Comparison of ENCODE assay signal across 16 cellular contexts in genomic region chr2:20744366-20745335, GRCh38.
A peak's percentile ranks its signal among the peaks of the same experiment; 100 is the strongest.
DNase-seq lines count a peak whose midpoint lies in the region; ATAC-seq and TF ChIP-seq lines count a peak whose summit lies in the region.
"Had no signal": no experiment of that assay in that cellular context is flagged by ENCODE, and none has a peak within 500 bp of the region (broad histone marks: within the 10 kb centered on the region; RNA-seq: fewer than 3 reads in every experiment).

No MANE protein-coding gene starts in this region.

- H3K27me3 ChIP-seq in thyroid gland, result no peaks in the 10 kb centered on the region
- H3K27me3 ChIP-seq: dorsolateral prefrontal cortex had no signal

- H3K27ac Mint-ChIP-seq in activated T-cell treated with anti-CD3 and anti-CD28 coated beads, Interleukin-2, amount 50 U/mL, for 72 hours, result peak overlapping the region; percentile 47
- no peak overlapping the region for H3K27ac Mint-ChIP-seq in activated T-cell treated with anti-CD3 and anti-CD28 coated beads, Interleukin-2, amount 50 U/mL, for 24 hours
- H3K27ac Mint-ChIP-seq: activated naive CD8-positive, alpha-beta T cell treated with anti-CD3 and anti-CD28 coated beads, Interleukin-2, amount 10 ng/mL, durations not matched to agents 7 days and 5 days had no signal

- TF ChIP-seq CTCF in thyroid gland (IDR thresholded peaks at IDR 0.05) (no peak), coronary artery (IDR thresholded peaks at IDR 0.05) (no peak)

- H3K27ac ChIP-seq in thyroid gland (no peak overlapping the region), coronary artery (no peak overlapping the region)
- H3K27ac ChIP-seq: 22Rv1, dorsolateral prefrontal cortex had no signal

- H3K36me3 Mint-ChIP-seq in activated T-cell treated with anti-CD3 and anti-CD28 coated beads, Interleukin-2, amount 50 U/mL, for 72 hours (ENCODE audit: insufficient read depth in 2 of 2), result peaks cover 3 to 10% of the 10 kb centered on the region in 2 donors
- H3K36me3 Mint-ChIP-seq in activated T-cell treated with anti-CD3 and anti-CD28 coated beads, Interleukin-2, amount 50 U/mL, for 24 hours (ENCODE audit: low read depth), result peaks cover 68% of the 10 kb centered on the region

- no peaks in the 10 kb centered on the region for H3K9me3 ChIP-seq in thyroid gland

- no peak for TF ChIP-seq POLR2A in thyroid gland (IDR thresholded peaks at IDR 0.05)

- no peak for ATAC-seq in activated T-cell treated with anti-CD3 and anti-CD28 coated beads, Interleukin-2, amount 50 U/mL, for 72 hours (replicated peaks in 1 of 2)
- ATAC-seq in HG02623 (IDR thresholded peaks at IDR 0.05; ENCODE audit: unreplicated experiment) (peak; percentile 86), HG03378 (IDR thresholded peaks at IDR 0.05; ENCODE audit: unreplicated experiment) (peak; percentile 95)
- ATAC-seq: SK-N-SH treated with all-trans-retinoic acid at 6 μM for 48 hours had no signal

- H3K36me3 ChIP-seq in thyroid gland, result no peaks in the 10 kb centered on the region

- intact Hi-C loops in thyroid gland (cut with DNase I), result no loop called here

- H3K9me3 Mint-ChIP-seq in activated T-cell treated with anti-CD3 and anti-CD28 coated beads, Interleukin-2, amount 50 U/mL, for 72 hours, result peaks cover 0 to 2% of the 10 kb centered on the region in 2 donors
- no peaks in the 10 kb centered on the region for H3K9me3 Mint-ChIP-seq in activated T-cell treated with anti-CD3 and anti-CD28 coated beads, Interleukin-2, amount 50 U/mL, for 24 hours
- H3K9me3 Mint-ChIP-seq: activated naive CD8-positive, alpha-beta T cell treated with anti-CD3 and anti-CD28 coated beads, Interleukin-2, amount 10 ng/mL, durations not matched to agents 7 days and 5 days had no signal

- no peak overlapping the region for H3K4me3 Mint-ChIP-seq in activated T-cell treated with anti-CD3 and anti-CD28 coated beads, Interleukin-2, amount 50 U/mL, for 72 hours
- H3K4me3 Mint-ChIP-seq in activated T-cell treated with anti-CD3 and anti-CD28 coated beads, Interleukin-2, amount 50 U/mL, for 24 hours, result no peak overlapping the region
- H3K4me3 Mint-ChIP-seq: activated naive CD8-positive, alpha-beta T cell treated with anti-CD3 and anti-CD28 coated beads, Interleukin-2, amount 10 ng/mL, durations not matched to agents 7 days and 5 days had no signal

- DNase-seq in activated T-cell treated with anti-CD3 and anti-CD28 coated beads, Interleukin-2, amount 50 U/mL, for 72 hours, result no peak
- no peak for DNase-seq in activated T-cell treated with anti-CD3 and anti-CD28 coated beads, Interleukin-2, amount 50 U/mL, for 24 hours
- DNase-seq in NCI-H1092 (lab: John Stamatoyannopoulos, UW), result no peak
- DNase-seq in stimulated activated CD4-positive, alpha-beta T cell treated with anti-CD3 and anti-CD28 coated beads, Interleukin-4, amount 100 ng/mL, for 24 hours, result no peak
- DNase-seq in thyroid gland, result no peak
- DNase-seq in coronary artery (ENCODE audit: low spot score), result no peak
- DNase-seq: activated CD4-positive, alpha-beta T cell treated with anti-CD3 and anti-CD28 coated beads, Interleukin-2, amount 50 U/mL, for 4 hours; activated naive CD8-positive, alpha-beta T cell treated with anti-CD3 and anti-CD28 coated beads, Interleukin-2, amount 10 ng/mL, durations not matched to agents 7 days and 5 days; DMS79; dorsolateral prefrontal cortex; NCI-H524 treated with DMSO at 0.1 percent for 48 hours; retina had no signal

- 83 to 86% methylated on average over 2 of the region's 2 CpGs for WGBS in thyroid gland, 2 donors

- H3K27me3 Mint-ChIP-seq in activated T-cell treated with anti-CD3 and anti-CD28 coated beads, Interleukin-2, amount 50 U/mL, for 72 hours (ENCODE audit: low read depth), result no peaks in the 10 kb centered on the region
- no peaks in the 10 kb centered on the region for H3K27me3 Mint-ChIP-seq in activated T-cell treated with anti-CD3 and anti-CD28 coated beads, Interleukin-2, amount 50 U/mL, for 24 hours
- H3K27me3 Mint-ChIP-seq: activated naive CD8-positive, alpha-beta T cell treated with anti-CD3 and anti-CD28 coated beads, Interleukin-2, amount 10 ng/mL, durations not matched to agents 7 days and 5 days had no signal

- no peak overlapping the region for H3K4me3 ChIP-seq in thyroid gland (replicated peaks in 1 of 3)
- H3K4me3 ChIP-seq in coronary artery, result no peak overlapping the region
- H3K4me3 ChIP-seq: dorsolateral prefrontal cortex had no signal

- H3K4me1 ChIP-seq in thyroid gland, result peaks cover 0 to 8% of the 10 kb centered on the region in 2 donors

- H3K4me1 Mint-ChIP-seq in activated T-cell treated with anti-CD3 and anti-CD28 coated beads, Interleukin-2, amount 50 U/mL, for 72 hours (ENCODE audit: low read depth), result no peaks in the 10 kb centered on the region
- no peaks in the 10 kb centered on the region for H3K4me1 Mint-ChIP-seq in activated T-cell treated with anti-CD3 and anti-CD28 coated beads, Interleukin-2, amount 50 U/mL, for 24 hours (ENCODE audit: low read depth)
- H3K4me1 Mint-ChIP-seq: activated naive CD8-positive, alpha-beta T cell treated with anti-CD3 and anti-CD28 coated beads, Interleukin-2, amount 10 ng/mL, durations not matched to agents 7 days and 5 days had no signal

Comparison
In these comparisons a context has a peak if more than half of its experiments do, and no peak if none do; other contexts are left out.
1. ATAC-seq: peak in HG02623 (single experiment) and HG03378 (single experiment); none in activated T-cell treated with anti-CD3 and anti-CD28 coated beads, Interleukin-2, amount 50 U/mL, for 72 hours (0 of 2).